27 cellular contexts compared by ENCODE assay signal in the genomic region with DNA sequence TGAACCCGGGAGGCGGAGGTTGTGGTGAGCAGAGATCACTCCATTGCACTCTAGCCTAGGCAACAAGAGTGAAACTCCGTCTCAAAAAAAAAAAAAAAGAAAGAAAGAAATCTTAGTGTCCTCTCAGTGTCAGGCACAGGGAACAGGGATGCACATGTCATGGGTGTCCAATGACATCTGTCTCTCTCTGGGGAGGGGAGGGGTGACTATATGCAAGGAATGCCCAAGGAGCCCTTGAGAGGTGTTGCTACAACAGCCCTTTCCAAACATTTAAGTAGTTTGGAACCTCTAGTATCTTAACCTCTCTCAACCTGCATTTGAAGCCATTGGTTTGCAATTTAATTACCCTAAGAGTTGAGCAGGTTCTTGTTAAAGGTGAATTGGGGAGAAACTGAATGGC. TPM values are rescaled to one million over a fixed set of nuclear protein-coding genes. Genes with fewer than 3 reads are reported as not detected.
A peak's percentile ranks its signal among the peaks of the same experiment; 100 is the strongest.
DNase-seq lines count a peak whose midpoint lies in the region; ATAC-seq and TF ChIP-seq lines count a peak whose summit lies in the region.
"Had no signal": no experiment of that assay in that cellular context is flagged by ENCODE, and none has a peak within 500 bp of the region (broad histone marks: within the 10 kb centered on the region; RNA-seq: fewer than 3 reads in every experiment).

No MANE protein-coding gene starts in this region.

- H3K9ac ChIP-seq in colonic mucosa (ENCODE audit: low read depth in 2 of 2, low read length in 2 of 2) = no peak overlapping the region

- H3K4me3 Mint-ChIP-seq in mesothelial cell of epicardium = no peak overlapping the region
- no peak overlapping the region for H3K4me3 Mint-ChIP-seq in type B pancreatic cell
- H3K4me3 Mint-ChIP-seq: activated CD4-positive, alpha-beta memory T cell treated with anti-CD3 and anti-CD28 coated beads for 36 hours; activated naive CD8-positive, alpha-beta T cell; central memory CD8-positive, alpha-beta T cell; natural killer cell treated with Interleukin-12 subunit alpha and Interleukin-12 subunit beta and Interleukin-15 and Interleukin-18, amount 100 ng/mL, for 72 hours had no signal

- H3K27me3 Mint-ChIP-seq in mesothelial cell of epicardium (ENCODE audit: low read depth) (no peaks in the 10 kb centered on the region), type B pancreatic cell (peaks cover 3% of the 10 kb centered on the region)
- H3K27me3 Mint-ChIP-seq: activated CD4-positive, alpha-beta memory T cell treated with anti-CD3 and anti-CD28 coated beads for 36 hours; central memory CD8-positive, alpha-beta T cell; natural killer cell treated with Interleukin-12 subunit alpha and Interleukin-12 subunit beta and Interleukin-15 and Interleukin-18, amount 100 ng/mL, for 72 hours had no signal

- no peaks in the 10 kb centered on the region for H3K9me3 ChIP-seq in colonic mucosa
- H3K9me3 ChIP-seq: BE2C, MG63, pancreas, stomach, transverse colon had no signal

- intact Hi-C loops in Right ventricle myocardium inferior (cut with DNase I) (no loop called here), cardiac septum (cut with DNase I) (no loop called here), colonic mucosa (cut with DNase I) (loop anchor here (5.0 kb wide), 1 partner anchor 95 kb away; no protein-coding TSS in a partner anchor)

- H3K36me3 ChIP-seq in colonic mucosa = no peaks in the 10 kb centered on the region
- H3K36me3 ChIP-seq: BE2C had no signal

- peaks cover 12% of the 10 kb centered on the region for H3K4me1 ChIP-seq in colonic mucosa
- H3K4me1 ChIP-seq: BE2C had no signal

- DNase-seq in Right ventricle myocardium inferior (ENCODE audit: missing footprints) (no peak), cardiac septum (ENCODE audit: low spot score) (no peak), colonic mucosa (peak; percentile 4), mesothelial cell of epicardium (ENCODE audit: low spot score in 2 of 2, unreplicated experiment in 2 of 2) (no peak), type B pancreatic cell (ENCODE audit: extremely low spot score, unreplicated experiment) (peak; percentile 24), NCI-H1436 treated with DMSO at 0.1 percent for 48 hours (lab: John Stamatoyannopoulos, UW) (no peak), omental fat pad (ENCODE audit: low spot score) (no peak), AML-193 (lab: John Stamatoyannopoulos, UW) (no peak)
- DNase-seq: activated CD4-positive, alpha-beta memory T cell treated with anti-CD3 and anti-CD28 coated beads for 36 hours; BE2C; DMS79; dorsolateral prefrontal cortex; MG63; midbrain; NCI-H1417 treated with DMSO at 0.1 percent for 48 hours; NCI-H524; pancreas; PC-3; stomach; T-helper 1 cell; transverse colon had no signal

- peak; percentile 36 for ATAC-seq in Right ventricle myocardium inferior
- ATAC-seq in omental fat pad (ENCODE audit: low FRiP score) = no peak
- ATAC-seq: activated CD4-positive, CD25-positive, alpha-beta regulatory T cell treated with anti-CD3 and anti-CD28 coated beads, Interleukin-2, amount 50 U/mL, for 24 hours; natural killer cell treated with Interleukin-12 subunit alpha and Interleukin-12 subunit beta and Interleukin-15 and Interleukin-18, amount 100 ng/mL, for 72 hours; sciatic nerve had no signal

- H3K4me3 ChIP-seq in colonic mucosa = no peak overlapping the region
- H3K4me3 ChIP-seq: dorsolateral prefrontal cortex, MG63, pancreas, stomach, transverse colon had no signal

- no peak overlapping the region for H3K27ac ChIP-seq in colonic mucosa

- no peaks in the 10 kb centered on the region for H3K27me3 ChIP-seq in colonic mucosa
- H3K27me3 ChIP-seq: BE2C, MG63, pancreas, stomach, transverse colon had no signal

- H3K27ac Mint-ChIP-seq in mesothelial cell of epicardium (peak overlapping the region; percentile 9), type B pancreatic cell (peak overlapping the region; percentile 89)
- H3K27ac Mint-ChIP-seq: activated CD4-positive, alpha-beta memory T cell treated with anti-CD3 and anti-CD28 coated beads for 36 hours; activated naive CD8-positive, alpha-beta T cell; activated T-helper 2 cell treated with anti-CD3 and anti-CD28 coated beads, Interferon-gamma antibody, Interleukin-2, Interleukin-4, amounts not matched to agents 10 μg/mL and 5 μg/mL and 100 μg/mL, durations not matched to agents 14 hours and 24 hours and 36 hours; natural killer cell treated with Interleukin-12 subunit alpha and Interleukin-12 subunit beta and Interleukin-15 and Interleukin-18, amount 100 ng/mL, for 72 hours had no signal

- H3K9me3 Mint-ChIP-seq in mesothelial cell of epicardium (peaks cover 8% of the 10 kb centered on the region), type B pancreatic cell (peaks cover 8% of the 10 kb centered on the region)
- H3K9me3 Mint-ChIP-seq: activated CD4-positive, alpha-beta memory T cell treated with anti-CD3 and anti-CD28 coated beads for 36 hours; activated T-helper 2 cell treated with anti-CD3 and anti-CD28 coated beads, Interferon-gamma antibody, Interleukin-2, Interleukin-4, amounts not matched to agents 10 μg/mL and 5 μg/mL and 100 μg/mL, durations not matched to agents 14 hours and 24 hours and 36 hours; central memory CD8-positive, alpha-beta T cell; natural killer cell treated with Interleukin-12 subunit alpha and Interleukin-12 subunit beta and Interleukin-15 and Interleukin-18, amount 100 ng/mL, for 72 hours had no signal

- H3K4me1 Mint-ChIP-seq in mesothelial cell of epicardium (peaks cover 40% of the 10 kb centered on the region), type B pancreatic cell (ENCODE audit: unreplicated experiment) (peaks cover 38% of the 10 kb centered on the region)

- peaks cover 25% of the 10 kb centered on the region for H3K36me3 Mint-ChIP-seq in mesothelial cell of epicardium
- H3K36me3 Mint-ChIP-seq in type B pancreatic cell = peaks cover 27% of the 10 kb centered on the region
- H3K36me3 Mint-ChIP-seq: activated CD4-positive, alpha-beta memory T cell treated with anti-CD3 and anti-CD28 coated beads for 36 hours; activated naive CD8-positive, alpha-beta T cell; natural killer cell treated with Interleukin-12 subunit alpha and Interleukin-12 subunit beta and Interleukin-15 and Interleukin-18, amount 100 ng/mL, for 72 hours had no signal

- TF ChIP-seq CTCF in colonic mucosa (IDR thresholded peaks at IDR 0.05) (no peak), mesothelial cell of epicardium (IDR thresholded peaks at IDR 0.05; ENCODE audit: unreplicated experiment) (no peak), type B pancreatic cell (conservative IDR thresholded peaks at IDR 0.05) (no peak), omental fat pad (IDR thresholded peaks at IDR 0.05) (no peak)

RNA-seq across cellular contexts. Expression of a gene that starts 28.9 kb away (rescaled TPM):
- total RNA-seq in Right ventricle myocardium inferior (273 TPM), cardiac septum (334 TPM), colonic mucosa (100 to 1,000 TPM; 246 to 433 TPM), mesothelial cell of epicardium (121 to 131 TPM (median 122 TPM) in 3 replicates), type B pancreatic cell (ENCODE audit: low replicate concordance) (171 and 347 TPM in 2 replicates), omental fat pad (100 to 1,000 TPM in 2 of 4 donors, 10 to 100 TPM in 2; 85.6 to 175 (median 122) TPM)

Comparison
In these comparisons a context has a peak if more than half of its experiments do, and no peak if none do; other contexts are left out.
1. DNase-seq: peak in colonic mucosa (single experiment) and type B pancreatic cell (single experiment); none in Right ventricle myocardium inferior (single experiment), cardiac septum (single experiment), mesothelial cell of epicardium (0 of 2), NCI-H1436 treated with DMSO at 0.1 percent for 48 hours (single experiment), omental fat pad (single experiment) and AML-193 (0 of 2).